11 cellular contexts compared by ENCODE assay signal in the genomic region with DNA sequence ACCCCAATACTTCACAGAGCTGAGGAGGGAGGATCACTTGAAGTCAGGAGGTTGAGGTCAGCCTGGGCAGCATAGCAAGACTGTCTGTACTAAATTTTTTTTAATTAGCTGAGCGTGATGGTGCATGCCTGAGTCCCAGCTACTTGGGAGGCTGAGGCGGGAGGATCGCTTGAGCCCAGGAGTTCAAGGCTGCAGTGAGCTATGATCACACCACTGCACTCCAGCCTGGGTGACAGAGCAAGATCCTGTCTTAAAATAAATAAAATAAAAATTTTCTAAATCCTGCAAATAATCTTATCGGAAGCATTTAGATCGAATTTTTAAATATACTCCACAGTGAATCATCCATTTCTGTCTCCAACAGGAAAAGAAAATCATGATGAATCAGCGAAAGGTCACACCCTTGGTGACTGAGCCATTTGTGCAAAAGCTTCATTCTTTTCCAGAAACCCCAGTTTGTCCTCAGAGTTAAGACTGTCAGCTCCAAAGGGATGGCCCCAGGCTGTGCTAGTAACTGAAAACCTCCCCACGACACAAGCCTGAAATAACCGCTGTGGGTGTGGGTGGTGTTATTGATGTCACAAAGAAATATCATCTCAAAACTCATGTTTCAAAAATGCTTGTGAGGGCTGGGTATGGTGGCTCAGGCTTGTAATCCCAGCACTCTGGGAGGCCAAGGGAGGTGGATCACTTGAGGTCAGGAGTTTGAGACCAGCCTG.
DNase-seq lines count a peak whose midpoint lies in the region; ATAC-seq and TF ChIP-seq lines count a peak whose summit lies in the region.
"Had no signal": no experiment of that assay in that cellular context is flagged by ENCODE, and none has a peak within 500 bp of the region (broad histone marks: within the 10 kb centered on the region; RNA-seq: fewer than 3 reads in every experiment).

No MANE protein-coding gene starts in this region.

- H3K4me1 Mint-ChIP-seq in osteocyte (ENCODE audit: unreplicated experiment), result peaks cover 23% of the 10 kb centered on the region
- H3K4me1 Mint-ChIP-seq: GM23338 had no signal

- H3K9me3 ChIP-seq in Panc1 (ENCODE audit: control insufficient read depth, insufficient read depth, low read depth, low read length) (no peaks in the 10 kb centered on the region), BE2C (no peaks in the 10 kb centered on the region), WERI-Rb-1 (ENCODE audit: severe bottlenecking) (peaks cover 2% of the 10 kb centered on the region)

- intact Hi-C loops in Panc1 (cut with micrococcal nuclease; ENCODE audit: unreplicated experiment), result no loop called here

- no peak for TF ChIP-seq CTCF in Panc1 (IDR thresholded peaks at IDR 0.05)
- no peak for TF ChIP-seq CTCF in epithelial cell of esophagus (IDR thresholded peaks at IDR 0.05; ENCODE audit: insufficient read depth, low read depth, low read length, missing control alignments)
- no peak for TF ChIP-seq CTCF in osteocyte (IDR thresholded peaks at IDR 0.05)
- TF ChIP-seq CTCF in BE2C (IDR thresholded peaks at IDR 0.05; ENCODE audit: low read depth, low read length), result no peak
- no peak for TF ChIP-seq CTCF in WERI-Rb-1 (IDR thresholded peaks at IDR 0.05; ENCODE audit: low read depth, low read length)

- no peak overlapping the region for H3K4me3 ChIP-seq in Panc1 (ENCODE audit: low read depth in 2 of 2, low read length in 2 of 2)
- no peak overlapping the region for H3K4me3 ChIP-seq in epithelial cell of esophagus (ENCODE audit: low read length)
- no peak overlapping the region for H3K4me3 ChIP-seq in BE2C (ENCODE audit: low read depth, low read length)
- no peak overlapping the region for H3K4me3 ChIP-seq in WERI-Rb-1 (ENCODE audit: low read depth, low read length)
- H3K4me3 ChIP-seq: GM23338 had no signal

- in situ Hi-C loops in Panc1 (cut with HindIII; ENCODE audit: low pct_unique_long_range_greater_than_20kb, low sequenced_read_pairs), result no loop called here

- no peaks in the 10 kb centered on the region for H3K4me1 ChIP-seq in Panc1 (ENCODE audit: control insufficient read depth, insufficient read depth, low read length)
- H3K4me1 ChIP-seq in BE2C, result no peaks in the 10 kb centered on the region

- DNase-seq in GM03348 (ENCODE audit: low spot score) (peak; percentile 90), Panc1 (ENCODE audit: low read depth, low spot score) (peak; percentile 80), epithelial cell of esophagus (ENCODE audit: low read depth) (peak; percentile 96), osteocyte (ENCODE audit: extremely low spot score, unreplicated experiment) (peak; percentile 88), BE2C (no peak), DMS153 treated with DMSO at 0.1 percent for 48 hours (lab: John Stamatoyannopoulos, UW; ENCODE audit: unreplicated experiment) (no peak), WERI-Rb-1 (no peak)
- DNase-seq: left colon, NCI-H1092 had no signal

- H3K27ac ChIP-seq in Panc1 (ENCODE audit: low read length) (no peak overlapping the region), WERI-Rb-1 (no peak overlapping the region)

- H3K36me3 ChIP-seq in Panc1 (ENCODE audit: control insufficient read depth, insufficient read depth, low read length) (no peaks in the 10 kb centered on the region), BE2C (no peaks in the 10 kb centered on the region), WERI-Rb-1 (no peaks in the 10 kb centered on the region)

- ATAC-seq in Panc1 (peak; percentile 85), HG02852 (IDR thresholded peaks at IDR 0.05; ENCODE audit: unreplicated experiment) (no peak)
- ATAC-seq: GM23338, left colon had no signal

- no peak overlapping the region for H3K4me3 Mint-ChIP-seq in osteocyte (ENCODE audit: unreplicated experiment)
- H3K4me3 Mint-ChIP-seq: GM23338 had no signal

- peak overlapping the region; percentile 89 for H3K27ac Mint-ChIP-seq in osteocyte (ENCODE audit: unreplicated experiment)
- H3K27ac Mint-ChIP-seq: GM23338 had no signal

- CTCF ChIA-PET in Panc1 (lab: Charles Lee), result interaction anchor here (0.6 kb wide), 1 partner anchor 321 kb away, joined by 5 read pairs; no protein-coding TSS in a partner anchor

- POLR2A ChIA-PET in Panc1 (lab: Charles Lee), result interaction anchor here (0.5 to 0.7 kb wide), 2 partner anchors 25 to 55 kb away, joined by 4 to 13 read pairs; no protein-coding TSS in a partner anchor

- BruUV-seq in Panc1 (replicated peaks; lab: Mats Ljungman, UMichigan), result no TSS peak

- H3K36me3 Mint-ChIP-seq in osteocyte (ENCODE audit: unreplicated experiment), result peaks cover 2% of the 10 kb centered on the region

- no peaks in the 10 kb centered on the region for H3K27me3 Mint-ChIP-seq in osteocyte (ENCODE audit: unreplicated experiment)

- H3K27me3 ChIP-seq in Panc1 (ENCODE audit: control insufficient read depth, insufficient read depth, low read length) (no peaks in the 10 kb centered on the region), BE2C (no peaks in the 10 kb centered on the region), WERI-Rb-1 (ENCODE audit: insufficient read depth, low read depth, severe bottlenecking) (no peaks in the 10 kb centered on the region)

- H3K9me3 Mint-ChIP-seq in osteocyte (ENCODE audit: unreplicated experiment), result no peaks in the 10 kb centered on the region
- H3K9me3 Mint-ChIP-seq: GM23338 had no signal

Comparison
In these comparisons a context has a peak if more than half of its experiments do, and no peak if none do; other contexts are left out.
1. DNase-seq: peak in GM03348 (single experiment), Panc1 (single experiment), epithelial cell of esophagus (single experiment) and osteocyte (single experiment); none in BE2C (single experiment), DMS153 treated with DMSO at 0.1 percent for 48 hours (single experiment) and WERI-Rb-1 (single experiment).